14 cellular contexts compared by ENCODE assay signal in genomic region chr7:106346167-106346677, GRCh38.
DNase-seq lines count a peak whose midpoint lies in the region; ATAC-seq, FAIRE-seq and TF ChIP-seq lines count a peak whose summit lies in the region.
"Had no signal": no experiment of that assay in that cellular context is flagged by ENCODE, and none has a peak within 500 bp of the region (broad histone marks: within the 10 kb centered on the region; RNA-seq: fewer than 3 reads in every experiment).

No MANE protein-coding gene starts in this region.

- H3K4me1 ChIP-seq in breast epithelium = no peaks in the 10 kb centered on the region
- H3K4me1 ChIP-seq in endothelial cell of umbilical vein (ENCODE audit: control insufficient read depth, extremely low read depth, insufficient read depth, low read length) = peaks cover 25% of the 10 kb centered on the region
- peaks cover 9% of the 10 kb centered on the region for H3K4me1 ChIP-seq in upper lobe of right lung
- H3K4me1 ChIP-seq: gastrocnemius medialis had no signal

- no peak overlapping the region for H3K4me3 ChIP-seq in breast epithelium
- no peak overlapping the region for H3K4me3 ChIP-seq in endothelial cell of umbilical vein (replicated peaks in 1 of 3; ENCODE audit: insufficient read depth in 1 of 3, low read depth in 1 of 3, low read length in 3 of 3)
- no peak overlapping the region for H3K4me3 ChIP-seq in upper lobe of right lung
- H3K4me3 ChIP-seq: gastrocnemius medialis, MG63, vagina had no signal

- H3K79me2 ChIP-seq in endothelial cell of umbilical vein (ENCODE audit: control insufficient read depth, insufficient read depth, low read length) = no peaks in the 10 kb centered on the region

- ATAC-seq in SK-N-SH treated with all-trans-retinoic acid at 6 μM for 48 hours (peak; percentile 38; the same call in 2 of the 3 replicates), upper lobe of right lung (no peak), HG03439 (IDR thresholded peaks at IDR 0.05; ENCODE audit: unreplicated experiment) (no peak), GM18873 (IDR thresholded peaks at IDR 0.05; ENCODE audit: low FRiP score, unreplicated experiment) (no peak), WTC11 (no peak)

- H3K27me3 Mint-ChIP-seq in MCF 10A (ENCODE audit: insufficient read depth, unreplicated experiment) (no peaks in the 10 kb centered on the region), WTC11 (ENCODE audit: low read depth) (peaks cover 3% of the 10 kb centered on the region)

- POLR2A ChIA-PET in MCF 10A (lab: Yijun Ruan, JAX) (interaction anchor here (0.6 to 3.5 kb wide), 15 partner anchors 9 to 1169 kb away, joined by 3 to 31 read pairs (median 3); partner anchors contain the start of gene NAMPT), endothelial cell of umbilical vein (lab: Charles Lee) (no interaction called here), WTC11 (lab: Charles Lee) (no interaction called here)

- H3K9ac ChIP-seq in endothelial cell of umbilical vein (replicated peaks; ENCODE audit: extremely low read depth, insufficient read depth, low read length) = peak overlapping the region; percentile 28

- DNase-seq in MCF 10A (ENCODE audit: unreplicated experiment) (peak; percentile 23), breast epithelium (ENCODE audit: low spot score in 2 of 2) (no peak), endothelial cell of umbilical vein (ENCODE audit: low read depth, low spot score) (no peak), upper lobe of right lung (no peak), WTC11 (ENCODE audit: low spot score) (no peak)
- DNase-seq: gastrocnemius medialis, kidney glomerular epithelial cell, NCI-H510A had no signal

- H3K4me3 Mint-ChIP-seq in MCF 10A (ENCODE audit: unreplicated experiment) (peak overlapping the region; percentile 6), WTC11 (no peak overlapping the region)
- H3K4me3 Mint-ChIP-seq: neural crest cell had no signal

- H4K20me1 ChIP-seq in endothelial cell of umbilical vein (replicated peaks; ENCODE audit: control insufficient read depth, extremely low read depth, insufficient read depth, low read length) = no peaks in the 10 kb centered on the region

- H2AFZ ChIP-seq in endothelial cell of umbilical vein (ENCODE audit: low read depth, low read length) = peak overlapping the region; percentile 24

- no peaks in the 10 kb centered on the region for H3K27me3 ChIP-seq in breast epithelium
- H3K27me3 ChIP-seq in endothelial cell of umbilical vein (ENCODE audit: control insufficient read depth in 2 of 2, insufficient read depth in 2 of 2, low read length in 2 of 2) = no peaks in the 10 kb centered on the region
- no peaks in the 10 kb centered on the region for H3K27me3 ChIP-seq in upper lobe of right lung
- H3K27me3 ChIP-seq: gastrocnemius medialis, MG63, vagina had no signal

- H3K27ac Mint-ChIP-seq in MCF 10A (ENCODE audit: low read depth, unreplicated experiment) (peak overlapping the region; percentile 75), WTC11 (no peak overlapping the region)

- no peak overlapping the region for H3K27ac ChIP-seq in breast epithelium
- H3K27ac ChIP-seq in endothelial cell of umbilical vein (ENCODE audit: insufficient read depth, low read depth, low read length) = peak overlapping the region; percentile 84
- peak overlapping the region; percentile 72 for H3K27ac ChIP-seq in upper lobe of right lung
- H3K27ac ChIP-seq: gastrocnemius medialis, vagina had no signal

- H3K4me1 Mint-ChIP-seq in MCF 10A (ENCODE audit: insufficient read depth, unreplicated experiment) = peaks cover 19% of the 10 kb centered on the region
- H3K4me1 Mint-ChIP-seq in WTC11 = no peaks in the 10 kb centered on the region
- H3K4me1 Mint-ChIP-seq: neural crest cell had no signal

- intact Hi-C loops in MCF 10A (cut with micrococcal nuclease) (loop anchor here (1.0 to 2.0 kb wide), 2 partner anchors 61 to 79 kb away; partner anchors contain the start of gene NAMPT), breast epithelium (cut with DNase I; ENCODE audit: low total_unique reads) (no loop called here), endothelial cell of umbilical vein (cut with micrococcal nuclease) (no loop called here), upper lobe of right lung (cut with DNase I) (no loop called here)

- peaks cover 48% of the 10 kb centered on the region for H3K9me3 Mint-ChIP-seq in MCF 10A (ENCODE audit: unreplicated experiment)
- peaks cover 60% of the 10 kb centered on the region for H3K9me3 Mint-ChIP-seq in WTC11

- TF ChIP-seq POLR2A in breast epithelium (IDR thresholded peaks at IDR 0.05) = no peak
- no peak for TF ChIP-seq POLR2A in endothelial cell of umbilical vein (IDR thresholded peaks at IDR 0.05; ENCODE audit: low read depth, low read length)

- H3K36me3 Mint-ChIP-seq in MCF 10A (ENCODE audit: insufficient read depth, unreplicated experiment) (no peaks in the 10 kb centered on the region), WTC11 (peaks cover 18% of the 10 kb centered on the region)

- FAIRE-seq in endothelial cell of umbilical vein (lab: Jason Lieb, UNC) = no peak

- no peaks in the 10 kb centered on the region for H3K36me3 ChIP-seq in breast epithelium
- no peaks in the 10 kb centered on the region for H3K36me3 ChIP-seq in endothelial cell of umbilical vein (ENCODE audit: control insufficient read depth in 2 of 2, extremely low read depth in 1 of 2, insufficient read depth in 2 of 2, low read length in 2 of 2)
- H3K36me3 ChIP-seq in upper lobe of right lung = no peaks in the 10 kb centered on the region
- H3K36me3 ChIP-seq: gastrocnemius medialis, MG63, vagina had no signal

- peak overlapping the region; percentile 39 for H3K4me2 ChIP-seq in endothelial cell of umbilical vein (ENCODE audit: insufficient read depth, low read length)

- dilution Hi-C loops in endothelial cell of umbilical vein (cut with MboI; ENCODE audit: extremely low pct_ligation_motif_present, low sequenced_read_pairs) = no loop called here

- CTCF ChIA-PET in MCF 10A (lab: Yijun Ruan, JAX) = interaction anchor here (0.6 kb wide), 1 partner anchor 77 kb away, joined by 3 read pairs; no protein-coding TSS in a partner anchor
- CTCF ChIA-PET in endothelial cell of umbilical vein (lab: Charles Lee) = interaction anchor here (1.3 to 2.4 kb wide), 3 partner anchors 12 to 67 kb away, joined by 3 to 7 read pairs (median 4); no protein-coding TSS in a partner anchor
- CTCF ChIA-PET in WTC11 (lab: Charles Lee) = no interaction called here

- TF ChIP-seq CTCF in MCF 10A (IDR thresholded peaks at IDR 0.05; ENCODE audit: unreplicated experiment) (no peak), breast epithelium (IDR thresholded peaks at IDR 0.05) (no peak), endothelial cell of umbilical vein (IDR thresholded peaks at IDR 0.05; ENCODE audit: extremely low read depth in 1 of 2, insufficient read depth in 1 of 2, low read depth in 1 of 2, low read length in 2 of 2) (no peak), upper lobe of right lung (IDR thresholded peaks at IDR 0.05) (no peak), WTC11 (IDR thresholded peaks at IDR 0.05) (no peak)

- H3K9me3 ChIP-seq in breast epithelium (peaks cover 6 to 37% of the 10 kb centered on the region in 2 donors), endothelial cell of umbilical vein (replicated peaks; ENCODE audit: control insufficient read depth, insufficient read depth, low read length) (no peaks in the 10 kb centered on the region), upper lobe of right lung (no peaks in the 10 kb centered on the region)
- H3K9me3 ChIP-seq: MG63 had no signal

- no peaks in the 10 kb centered on the region for H3K9me1 ChIP-seq in endothelial cell of umbilical vein (replicated peaks; ENCODE audit: control insufficient read depth, extremely low read depth, insufficient read depth, low read length)

- TSS peak; percentile 95 for BruUV-seq in MCF 10A (replicated peaks; lab: Mats Ljungman, UMichigan)
- BruUV-seq in endothelial cell of umbilical vein (replicated peaks; lab: Mats Ljungman, UMichigan) = TSS peak; percentile 46

TF ChIP-seq in SK-N-SH treated with all-trans-retinoic acid at 6 μM for 48 hours, 23 proteins besides CTCF, POLR2A, EP300 and RAD21 (continues in another document):
- TF ChIP-seq OSR1 (CRISPR knock-in tag; IDR thresholded peaks at IDR 0.05) = no peak

TF ChIP-seq in endothelial cell of umbilical vein, 7 proteins besides CTCF, POLR2A, EP300 and RAD21:
- no peak for TF ChIP-seq MYC (IDR thresholded peaks at IDR 0.05; ENCODE audit: low read depth, low read length)
- TF ChIP-seq GATA2 (IDR thresholded peaks at IDR 0.05; ENCODE audit: insufficient read depth, insufficient read length, low read depth, low read length) = no peak
- TF ChIP-seq FOS (IDR thresholded peaks at IDR 0.05; ENCODE audit: borderline replicate concordance, insufficient read depth, low read length) = no peak
- TF ChIP-seq MAX (IDR thresholded peaks at IDR 0.05; ENCODE audit: insufficient read depth, insufficient read length) = no peak
- TF ChIP-seq EZH2 (IDR thresholded peaks at IDR 0.05; ENCODE audit: borderline replicate concordance, low read depth, low read length, severe bottlenecking) = no peak
- no peak for TF ChIP-seq POLR2AphosphoS5 (IDR thresholded peaks at IDR 0.05; ENCODE audit: insufficient read depth, low read depth, low read length)
- no peak for TF ChIP-seq JUN (IDR thresholded peaks at IDR 0.05; ENCODE audit: borderline replicate concordance, insufficient read depth, insufficient read length, low read depth)

TF ChIP-seq in WTC11, 78 proteins besides CTCF, POLR2A, EP300 and RAD21:
- TF ChIP-seq ZNF121 (CRISPR knock-in tag; IDR thresholded peaks at IDR 0.05) (no peak), SOX15 (CRISPR knock-in tag; IDR thresholded peaks at IDR 0.05) (no peak), ESRRA (CRISPR knock-in tag; IDR thresholded peaks at IDR 0.05; ENCODE audit: borderline replicate concordance) (no peak), MLX (CRISPR knock-in tag; IDR thresholded peaks at IDR 0.05) (no peak)

Comparison
In these comparisons a context has a peak if more than half of its experiments do, and no peak if none do; other contexts are left out.
1. H3K27ac ChIP-seq: peak in endothelial cell of umbilical vein (single experiment) and upper lobe of right lung (single experiment); none in breast epithelium (0 of 2).